1 cellular context compared by ENCODE assay signal in the genomic region with DNA sequence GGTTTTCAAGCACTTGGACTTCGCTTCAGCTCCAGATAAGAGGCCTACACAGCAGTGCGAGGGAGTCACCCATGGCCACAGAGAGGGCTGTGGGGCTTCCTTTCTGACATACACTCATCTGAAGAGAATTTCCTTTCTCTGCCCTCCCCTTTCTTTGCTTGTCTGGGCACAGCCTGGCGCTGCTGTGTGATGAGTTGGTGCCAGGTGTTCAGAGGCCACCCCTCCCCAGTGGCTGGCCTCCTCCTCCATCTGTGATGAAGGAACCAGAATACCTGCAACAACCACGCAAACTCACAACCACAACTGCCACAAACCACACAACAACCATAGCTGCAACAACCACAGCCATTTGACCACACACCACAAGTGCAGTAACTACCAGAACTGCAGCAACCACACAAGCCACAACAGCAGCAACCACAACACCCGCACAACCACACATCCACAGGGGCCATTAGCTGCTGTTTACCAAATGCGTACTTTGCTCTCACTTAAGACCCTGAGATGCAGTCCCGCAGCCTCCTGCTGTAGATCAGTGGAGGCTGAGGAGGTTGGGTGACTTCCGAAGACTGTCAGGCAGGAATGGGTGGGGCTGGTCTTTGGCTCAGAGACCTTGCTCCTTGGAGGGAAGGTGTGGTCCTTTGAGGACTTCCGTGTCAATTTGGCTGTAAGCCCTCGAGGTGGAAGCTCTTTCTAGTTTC.
TF ChIP-seq lines count a peak whose summit lies in the region.

No MANE protein-coding gene starts in this region.

TF ChIP-seq in K562, 482 proteins besides CTCF, POLR2A, EP300 and RAD21:
- TF ChIP-seq, protein P1, sequence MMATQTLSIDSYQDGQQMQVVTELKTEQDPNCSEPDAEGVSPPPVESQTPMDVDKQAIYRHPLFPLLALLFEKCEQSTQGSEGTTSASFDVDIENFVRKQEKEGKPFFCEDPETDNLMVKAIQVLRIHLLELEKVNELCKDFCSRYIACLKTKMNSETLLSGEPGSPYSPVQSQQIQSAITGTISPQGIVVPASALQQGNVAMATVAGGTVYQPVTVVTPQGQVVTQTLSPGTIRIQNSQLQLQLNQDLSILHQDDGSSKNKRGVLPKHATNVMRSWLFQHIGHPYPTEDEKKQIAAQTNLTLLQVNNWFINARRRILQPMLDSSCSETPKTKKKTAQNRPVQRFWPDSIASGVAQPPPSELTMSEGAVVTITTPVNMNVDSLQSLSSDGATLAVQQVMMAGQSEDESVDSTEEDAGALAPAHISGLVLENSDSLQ (IDR thresholded peaks at IDR 0.05) = no peak
- TF ChIP-seq BRF1 (IDR thresholded peaks at IDR 0.05; ENCODE audit: borderline replicate concordance, extremely low read depth, insufficient read length) = no peak
- no peak for TF ChIP-seq NR2F6 (CRISPR knock-in tag; IDR thresholded peaks at IDR 0.05)
- TF ChIP-seq, protein P2, sequence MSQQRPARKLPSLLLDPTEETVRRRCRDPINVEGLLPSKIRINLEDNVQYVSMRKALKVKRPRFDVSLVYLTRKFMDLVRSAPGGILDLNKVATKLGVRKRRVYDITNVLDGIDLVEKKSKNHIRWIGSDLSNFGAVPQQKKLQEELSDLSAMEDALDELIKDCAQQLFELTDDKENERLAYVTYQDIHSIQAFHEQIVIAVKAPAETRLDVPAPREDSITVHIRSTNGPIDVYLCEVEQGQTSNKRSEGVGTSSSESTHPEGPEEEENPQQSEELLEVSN (IDR thresholded peaks at IDR 0.05; ENCODE audit: borderline replicate concordance in 1 of 2, extremely low read depth in 1 of 2, insufficient read depth in 1 of 2, insufficient read length in 1 of 2, low read depth in 1 of 2, low read length in 1 of 2, poor library complexity in 1 of 2, severe bottlenecking in 1 of 2) = peak in 1 of 2 experiments; percentile 22
- TF ChIP-seq ESRRA (IDR thresholded peaks at IDR 0.05; ENCODE audit: borderline replicate concordance, low read depth) = peak; percentile 35; the same call in 1 of the 2 replicates
- peak; percentile 23; the same call in 1 of the 2 replicates for TF ChIP-seq CEBPG (CRISPR knock-in tag; IDR thresholded peaks at IDR 0.05)
- no peak for TF ChIP-seq CEBPG (tag; conservative IDR thresholded peaks at IDR 0.05 in 1 of 2, IDR thresholded peaks at IDR 0.05 in 1 of 2)
- TF ChIP-seq TAL1 (IDR thresholded peaks at IDR 0.05) = no peak
- no peak for TF ChIP-seq ZNF668 (CRISPR knock-in tag; IDR thresholded peaks at IDR 0.05)
- no peak for TF ChIP-seq ZNF551 (CRISPR knock-in tag; IDR thresholded peaks at IDR 0.05)
- TF ChIP-seq, protein P3, sequence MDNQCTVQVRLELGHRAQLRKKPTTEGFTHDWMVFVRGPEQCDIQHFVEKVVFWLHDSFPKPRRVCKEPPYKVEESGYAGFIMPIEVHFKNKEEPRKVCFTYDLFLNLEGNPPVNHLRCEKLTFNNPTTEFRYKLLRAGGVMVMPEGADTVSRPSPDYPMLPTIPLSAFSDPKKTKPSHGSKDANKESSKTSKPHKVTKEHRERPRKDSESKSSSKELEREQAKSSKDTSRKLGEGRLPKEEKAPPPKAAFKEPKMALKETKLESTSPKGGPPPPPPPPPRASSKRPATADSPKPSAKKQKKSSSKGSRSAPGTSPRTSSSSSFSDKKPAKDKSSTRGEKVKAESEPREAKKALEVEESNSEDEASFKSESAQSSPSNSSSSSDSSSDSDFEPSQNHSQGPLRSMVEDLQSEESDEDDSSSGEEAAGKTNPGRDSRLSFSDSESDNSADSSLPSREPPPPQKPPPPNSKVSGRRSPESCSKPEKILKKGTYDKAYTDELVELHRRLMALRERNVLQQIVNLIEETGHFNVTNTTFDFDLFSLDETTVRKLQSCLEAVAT (IDR thresholded peaks at IDR 0.05) = peak in 1 of 2 experiments; percentile 88; a peak in 2 of 4 replicates
- TF ChIP-seq FOXM1 (IDR thresholded peaks at IDR 0.05; ENCODE audit: low read depth) = no peak
- no peak for TF ChIP-seq FOXM1 (CRISPR knock-in tag; IDR thresholded peaks at IDR 0.05; ENCODE audit: low read depth)
- TF ChIP-seq FOXK1 (CRISPR knock-in tag; IDR thresholded peaks at IDR 0.05; ENCODE audit: borderline replicate concordance) = 0 out of 2 replicates have a peak, but pooled peaks have one; percentile 42
- TF ChIP-seq FOXA1 (IDR thresholded peaks at IDR 0.05; ENCODE audit: borderline replicate concordance) = no peak
- peak; percentile 95 for TF ChIP-seq ZBTB1 (CRISPR knock-in tag; IDR thresholded peaks at IDR 0.05; ENCODE audit: borderline replicate concordance, low read depth)
- TF ChIP-seq USF1 (CRISPR knock-in tag; IDR thresholded peaks at IDR 0.05) = no peak
- no peak for TF ChIP-seq TRIM24 (IDR thresholded peaks at IDR 0.05)
- 0 out of 4 replicates have a peak, but pooled peaks of 1 of the 2 experiments have one; percentile 21 for TF ChIP-seq MAZ (CRISPR knock-in tag; conservative IDR thresholded peaks at IDR 0.05 in 1 of 2, IDR thresholded peaks at IDR 0.05 in 1 of 2)
- no peak for TF ChIP-seq ZSCAN32 (CRISPR knock-in tag; IDR thresholded peaks at IDR 0.05)
- TF ChIP-seq ARID4B (CRISPR knock-in tag; IDR thresholded peaks at IDR 0.05) = peak; percentile 33; the same call in 1 of the 2 replicates
- no peak for TF ChIP-seq RBM22 (IDR thresholded peaks at IDR 0.05; ENCODE audit: low read depth, low read length, poor library complexity, severe bottlenecking)
- TF ChIP-seq SMARCA5 (IDR thresholded peaks at IDR 0.05) = 0 out of 2 replicates have a peak, but pooled peaks have one; percentile 52
- 0 out of 2 replicates have a peak, but pooled peaks have one; percentile 14 for TF ChIP-seq ZNF121 (CRISPR knock-in tag; conservative IDR thresholded peaks at IDR 0.05)
- TF ChIP-seq ELF4 (CRISPR knock-in tag; IDR thresholded peaks at IDR 0.05) = 0 out of 2 replicates have a peak, but pooled peaks have one; percentile 13
- no peak for TF ChIP-seq PRDM10 (IDR thresholded peaks at IDR 0.05; ENCODE audit: partially characterized antibody)
- no peak for TF ChIP-seq ZNF740 (CRISPR knock-in tag; IDR thresholded peaks at IDR 0.05)
- TF ChIP-seq ZNF740 (tag; IDR thresholded peaks at IDR 0.05) = no peak
- TF ChIP-seq ZNF174 (CRISPR knock-in tag; IDR thresholded peaks at IDR 0.05) = no peak
- no peak for TF ChIP-seq KHSRP (IDR thresholded peaks at IDR 0.05)
- TF ChIP-seq CBFA2T3 (IDR thresholded peaks at IDR 0.05) = peak; percentile 40
